ENCODE assay signal across 18 cellular contexts in the genomic region with DNA sequence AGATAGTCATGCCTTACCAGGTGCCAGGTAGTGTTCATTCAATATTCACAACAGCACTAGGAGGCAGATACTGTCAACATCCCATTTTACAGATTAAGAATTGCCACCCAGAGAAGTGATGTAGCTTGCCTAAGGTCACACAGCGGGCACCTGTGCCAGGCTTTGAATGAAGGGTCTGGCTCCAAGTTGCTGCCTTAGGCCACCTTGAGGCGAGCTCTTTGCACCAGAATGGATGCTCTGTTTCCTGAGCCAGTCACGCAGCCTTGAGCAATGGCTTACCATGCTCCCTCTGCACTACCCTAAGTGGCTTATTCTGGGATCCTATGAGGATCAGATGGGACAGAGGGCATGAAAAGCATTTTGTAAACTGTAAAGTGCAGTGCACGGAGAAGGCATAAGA.
"Had no signal": no experiment of that assay in that cellular context is flagged by ENCODE, and none has a peak within 500 bp of the region (broad histone marks: within the 10 kb centered on the region; RNA-seq: fewer than 3 reads in every experiment).

No MANE protein-coding gene starts in this region.

- H3K9me3 ChIP-seq: SK-N-SH had no signal

- H3K27me3 ChIP-seq: cardiac muscle cell had no signal

- H3K4me3 ChIP-seq: cardiac muscle cell had no signal

- H3K36me3 ChIP-seq: cardiac muscle cell had no signal

- H3K27ac ChIP-seq: cardiac muscle cell had no signal

- H3K9ac ChIP-seq: SK-N-SH had no signal

- H3K4me2 ChIP-seq: SK-N-SH had no signal

- DNase-seq: activated B cell treated with CpG ODN at 0.5 μM for 24 hours; activated CD4-positive, alpha-beta memory T cell treated with anti-CD3 and anti-CD28 coated beads for 36 hours; activated CD4-positive, alpha-beta T cell treated with anti-CD3 and anti-CD28 coated beads for 1 hour; activated CD4-positive, alpha-beta T cell treated with anti-CD3 and anti-CD28 coated beads, Interleukin-2, amount 10 ng/mL, durations not matched to agents 7 days and 5 days; activated CD8-positive, alpha-beta memory T cell treated with anti-CD3 and anti-CD28 coated beads for 24 hours; activated gamma-delta T cell; activated naive CD4-positive, alpha-beta T cell treated with anti-CD3 and anti-CD28 coated beads for 36 hours; activated T-cell treated with anti-CD3 and anti-CD28 coated beads, Interleukin-2, amount 50 U/mL, for 4 hours; amygdala; NCI-H1048; NCI-H146; NCI-H187 treated with DMSO at 0.1 percent for 48 hours; NCI-H2081 treated with DMSO at 0.1 percent for 48 hours; NCI-H226; NCI-H526 treated with DMSO at 0.1 percent for 48 hours; T-helper 1 cell had no signal
